ENCODE assay signal across 27 cellular contexts in the genomic region with DNA sequence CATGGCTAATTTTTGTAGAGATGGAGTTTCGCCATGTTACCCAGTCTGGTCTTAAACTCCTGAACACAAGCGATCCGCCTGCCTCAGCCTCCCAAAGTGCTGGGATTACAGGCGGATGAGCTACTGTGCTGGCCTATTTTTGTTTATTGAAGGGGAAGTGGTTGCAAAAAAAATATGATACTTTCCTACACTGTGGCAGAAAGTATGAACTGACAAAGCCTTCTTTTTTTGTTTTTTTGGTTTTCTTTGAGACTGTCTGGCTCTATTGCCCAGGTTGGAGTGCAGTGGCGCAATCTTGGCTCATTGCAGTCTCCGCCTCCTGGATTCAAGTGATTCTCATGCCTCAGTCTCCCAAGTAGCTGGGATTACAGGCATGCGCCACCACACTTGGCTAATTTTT. TPM values are rescaled to one million over a fixed set of nuclear protein-coding genes. Genes with fewer than 3 reads are reported as not detected.
A peak's percentile ranks its signal among the peaks of the same experiment; 100 is the strongest.
DNase-seq lines count a peak whose midpoint lies in the region; ATAC-seq and TF ChIP-seq lines count a peak whose summit lies in the region.
"Had no signal": no experiment of that assay in that cellular context is flagged by ENCODE, and none has a peak within 500 bp of the region (broad histone marks: within the 10 kb centered on the region; RNA-seq: fewer than 3 reads in every experiment).

No MANE protein-coding gene starts in this region.

- no peaks in the 10 kb centered on the region for H3K27me3 ChIP-seq in CD4-positive, CD25-positive, alpha-beta regulatory T cell (ENCODE audit: control insufficient read depth, insufficient read depth, low read length)
- no peaks in the 10 kb centered on the region for H3K27me3 ChIP-seq in CD4-positive, alpha-beta memory T cell (ENCODE audit: insufficient read depth, low read length)
- no peaks in the 10 kb centered on the region for H3K27me3 ChIP-seq in endodermal cell (ENCODE audit: control insufficient read depth, insufficient read depth, low read length, poor library complexity, severe bottlenecking)
- H3K27me3 ChIP-seq: adrenal gland, esophagus squamous epithelium, foreskin keratinocyte, right lobe of liver, tibial nerve had no signal

- POLR2A ChIA-PET in CD4-positive, alpha-beta memory T cell (lab: Charles Lee; ENCODE audit: partially characterized antibody), result interaction anchor here (0.6 to 16.7 kb wide), 7 partner anchors 11 to 101 kb away, joined by 3 to 251 read pairs (median 4); partner anchors contain the start of genes NMRK1 and OSTF1

- CTCF ChIA-PET in CD4-positive, alpha-beta memory T cell (lab: Charles Lee; ENCODE audit: partially characterized antibody), result interaction anchor here (1.1 to 5.0 kb wide), 6 partner anchors 9 to 50 kb away, joined by 4 to 29 read pairs (median 7); partner anchors contain the start of gene OSTF1

- peaks cover 60% of the 10 kb centered on the region for H3K36me3 Mint-ChIP-seq in CD4-positive, CD25-positive, alpha-beta regulatory T cell
- peaks cover 63 to 76% of the 10 kb centered on the region in 2 donors for H3K36me3 Mint-ChIP-seq in CD4-positive, alpha-beta memory T cell
- H3K36me3 Mint-ChIP-seq in T-helper 17 cell (ENCODE audit: low read depth) (peaks cover 19% of the 10 kb centered on the region), immature natural killer cell (peaks cover 48 to 66% (median 49%) of the 10 kb centered on the region in 3 donors), endodermal cell (ENCODE audit: low read depth) (peaks cover 22% of the 10 kb centered on the region)

- H3K27ac ChIP-seq in CD4-positive, CD25-positive, alpha-beta regulatory T cell (ENCODE audit: insufficient read depth, low read length, poor library complexity, severe bottlenecking), result peak overlapping the region; percentile 68
- H3K27ac ChIP-seq in CD4-positive, alpha-beta memory T cell (ENCODE audit: low read depth, low read length), result no peak overlapping the region
- no peak overlapping the region for H3K27ac ChIP-seq in endodermal cell (ENCODE audit: low read depth, low read length)
- H3K27ac ChIP-seq: adrenal gland, esophagus squamous epithelium, foreskin keratinocyte, prostate gland, right lobe of liver, tibial nerve had no signal

- H3K9me3 Mint-ChIP-seq in CD4-positive, CD25-positive, alpha-beta regulatory T cell, result peaks cover 0 to 7% (median 1%) of the 10 kb centered on the region in 7 donors
- H3K9me3 Mint-ChIP-seq in CD4-positive, alpha-beta memory T cell, result peaks cover 0 to 8% (median 3%) of the 10 kb centered on the region in 8 donors
- H3K9me3 Mint-ChIP-seq in immature natural killer cell, result no peaks in the 10 kb centered on the region
- peaks cover 3% of the 10 kb centered on the region for H3K9me3 Mint-ChIP-seq in endodermal cell

- no peak for TF ChIP-seq CTCF in endodermal cell (conservative IDR thresholded peaks at IDR 0.05)

- 90 to 97% methylated on average over 5 to 7 of the region's 7 CpGs for WGBS in endodermal cell (ENCODE audit: insufficient coverage in 1 of 2, insufficient read length in 1 of 2), 2 experiments

- H3K4me3 Mint-ChIP-seq in CD4-positive, CD25-positive, alpha-beta regulatory T cell, result peak overlapping the region in 2 of 4 donors; percentile 46 to 49
- peak overlapping the region in 7 of 8 donors; percentile 22 to 81 (median 69) for H3K4me3 Mint-ChIP-seq in CD4-positive, alpha-beta memory T cell
- H3K4me3 Mint-ChIP-seq in T-helper 17 cell (peak overlapping the region; percentile 78), immature natural killer cell (peak overlapping the region; percentile 64 to 81 (median 74)), endodermal cell (no peak overlapping the region)
- H3K4me3 Mint-ChIP-seq: activated T-helper 1 cell treated with anti-CD3 and anti-CD28 coated beads, Interleukin-12 subunit alpha, Interleukin-12 subunit beta, Interleukin-2, Interleukin-4 antibody, amounts not matched to agents 30 ng/mL and 10 ng/mL and 1 ng/mL, durations not matched to agents 14 hours and 24 hours and 36 hours; brain had no signal

- DNase-seq in CD4-positive, CD25-positive, alpha-beta regulatory T cell, result no peak
- no peak for DNase-seq in CD4-positive, alpha-beta memory T cell
- DNase-seq in T-helper 17 cell (no peak), immature natural killer cell (peak; percentile 38 to 46 (median 38)), endodermal cell (no peak), RKO (ENCODE audit: low spot score) (no peak)
- DNase-seq: adrenal gland, C1 segment of cervical spinal cord, cerebellar nuclear complex, dermis blood vessel endothelial cell, esophagus squamous epithelium, foreskin keratinocyte, HCEC 1CT, head of caudate nucleus, islet precursor cell, Karpas-422, NCI-H1436 treated with DMSO at 0.1 percent for 48 hours, NCI-H345, NCI-H69, right lobe of liver, Right ventricle myocardium superior had no signal

- peaks cover 55% of the 10 kb centered on the region for H3K36me3 ChIP-seq in CD4-positive, CD25-positive, alpha-beta regulatory T cell (ENCODE audit: control insufficient read depth, insufficient read depth, low read length)
- peaks cover 12% of the 10 kb centered on the region for H3K36me3 ChIP-seq in CD4-positive, alpha-beta memory T cell (ENCODE audit: insufficient read depth, low read length)
- H3K36me3 ChIP-seq in endodermal cell (ENCODE audit: control insufficient read depth, insufficient read depth, low read length), result peaks cover 24% of the 10 kb centered on the region

- H3K4me3 ChIP-seq in CD4-positive, CD25-positive, alpha-beta regulatory T cell (ENCODE audit: low read depth, low read length), result no peak overlapping the region
- H3K4me3 ChIP-seq in CD4-positive, alpha-beta memory T cell (ENCODE audit: low read length in 2 of 2), result no peak overlapping the region
- H3K4me3 ChIP-seq in endodermal cell (ENCODE audit: low read length), result no peak overlapping the region
- H3K4me3 ChIP-seq: adrenal gland, esophagus squamous epithelium, prostate gland, right lobe of liver, tibial nerve had no signal

- ATAC-seq in CD4-positive, CD25-positive, alpha-beta regulatory T cell (ENCODE audit: low read depth in 2 of 2), result no peak
- ATAC-seq in T-helper 17 cell, result peak; percentile 32
- no peak for ATAC-seq in HG03196 (IDR thresholded peaks at IDR 0.05; ENCODE audit: unreplicated experiment)
- ATAC-seq: foreskin keratinocyte, HepG2, right lobe of liver had no signal

- peaks cover 38% of the 10 kb centered on the region for H3K4me1 ChIP-seq in CD4-positive, CD25-positive, alpha-beta regulatory T cell (ENCODE audit: control insufficient read depth, insufficient read depth, low read length, poor library complexity, severe bottlenecking)
- H3K4me1 ChIP-seq in CD4-positive, alpha-beta memory T cell (ENCODE audit: insufficient read depth, low read length), result peaks cover 66% of the 10 kb centered on the region
- no peaks in the 10 kb centered on the region for H3K4me1 ChIP-seq in endodermal cell (ENCODE audit: control insufficient read depth, insufficient read depth, low read length)
- H3K4me1 ChIP-seq: adrenal gland, esophagus squamous epithelium, foreskin keratinocyte, prostate gland, right lobe of liver, tibial nerve had no signal

- H3K27ac Mint-ChIP-seq in CD4-positive, CD25-positive, alpha-beta regulatory T cell, result peak overlapping the region in 2 of 3 donors; percentile 82 to 86
- H3K27ac Mint-ChIP-seq in CD4-positive, alpha-beta memory T cell, result peak overlapping the region; percentile 73 to 88 (median 86)
- H3K27ac Mint-ChIP-seq in T-helper 17 cell (peak overlapping the region; percentile 89), immature natural killer cell (peak overlapping the region; percentile 88 to 95 (median 93)), endodermal cell (no peak overlapping the region)
- H3K27ac Mint-ChIP-seq: activated T-helper 1 cell treated with anti-CD3 and anti-CD28 coated beads, Interleukin-12 subunit alpha, Interleukin-12 subunit beta, Interleukin-2, Interleukin-4 antibody, amounts not matched to agents 30 ng/mL and 10 ng/mL and 1 ng/mL, durations not matched to agents 14 hours and 24 hours and 36 hours; brain had no signal

- H3K9me3 ChIP-seq in CD4-positive, CD25-positive, alpha-beta regulatory T cell (ENCODE audit: control insufficient read depth in 2 of 2, low read length in 2 of 2), result no peaks in the 10 kb centered on the region
- H3K9me3 ChIP-seq in CD4-positive, alpha-beta memory T cell (ENCODE audit: control insufficient read depth in 1 of 2, low read length in 2 of 2), result no peaks in the 10 kb centered on the region
- H3K9me3 ChIP-seq in T-helper 17 cell (ENCODE audit: control insufficient read depth, low read length, poor library complexity, severe bottlenecking), result no peaks in the 10 kb centered on the region
- H3K9me3 ChIP-seq in endodermal cell (ENCODE audit: control insufficient read depth, low read length), result no peaks in the 10 kb centered on the region
- H3K9me3 ChIP-seq: adrenal gland, esophagus squamous epithelium, prostate gland, right lobe of liver had no signal

- H3K9ac ChIP-seq in endodermal cell (ENCODE audit: extremely low read depth, low read length, poor library complexity, severe bottlenecking), result no peak overlapping the region

- intact Hi-C loops in CD4-positive, alpha-beta memory T cell (cut with micrococcal nuclease), result no loop called here

- H3K27me3 Mint-ChIP-seq in CD4-positive, CD25-positive, alpha-beta regulatory T cell, result no peaks in the 10 kb centered on the region
- H3K27me3 Mint-ChIP-seq in CD4-positive, alpha-beta memory T cell, result no peaks in the 10 kb centered on the region
- H3K27me3 Mint-ChIP-seq in T-helper 17 cell (no peaks in the 10 kb centered on the region), immature natural killer cell (ENCODE audit: low read depth in 3 of 3) (no peaks in the 10 kb centered on the region), endodermal cell (ENCODE audit: insufficient read depth) (no peaks in the 10 kb centered on the region)
- H3K27me3 Mint-ChIP-seq: brain had no signal

- peaks cover 32 to 72% (median 56%) of the 10 kb centered on the region in 4 donors for H3K4me1 Mint-ChIP-seq in CD4-positive, CD25-positive, alpha-beta regulatory T cell
- H3K4me1 Mint-ChIP-seq in CD4-positive, alpha-beta memory T cell, result peaks cover 47 to 77% (median 63%) of the 10 kb centered on the region in 4 donors
- H3K4me1 Mint-ChIP-seq in T-helper 17 cell (peaks cover 58% of the 10 kb centered on the region), immature natural killer cell (peaks cover 76 to 98% of the 10 kb centered on the region in 2 donors), endodermal cell (peaks cover 3% of the 10 kb centered on the region)
- H3K4me1 Mint-ChIP-seq: brain had no signal

RNA-seq across cellular contexts. Expression of gene OSTF1, which starts 50.9 kb away (rescaled TPM):
- total RNA-seq in CD4-positive, CD25-positive, alpha-beta regulatory T cell, result 68.2 TPM
- polyA plus RNA-seq in CD4-positive, CD25-positive, alpha-beta regulatory T cell, result 100 to 1,000 TPM; 140 to 203 (median 162) TPM
- total RNA-seq in CD4-positive, alpha-beta memory T cell, result 10 to 100 TPM; 59.8 to 60.8 TPM
- polyA plus RNA-seq in CD4-positive, alpha-beta memory T cell, result 100 to 1,000 TPM; 178 to 188 TPM
- total RNA-seq in T-helper 17 cell (10 to 100 TPM; 85.2 to 95.1 TPM), endodermal cell (10 to 100 TPM; 15.0 to 20.5 TPM)
- 100 to 1,000 TPM; 352 to 383 (median 365) TPM for polyA plus RNA-seq in immature natural killer cell
- 5.7 TPM for polyA plus RNA-seq in endodermal cell (2013, experiment 1 of 2)
- 8.4 TPM for polyA plus RNA-seq in endodermal cell (2013, experiment 2 of 2)

RNA-seq across cellular contexts. Expression of gene NMRK1, which starts 51.2 kb away (rescaled TPM):
- 41.5 TPM for total RNA-seq in CD4-positive, CD25-positive, alpha-beta regulatory T cell
- polyA plus RNA-seq in CD4-positive, CD25-positive, alpha-beta regulatory T cell, result 10 to 100 TPM; 41.5 to 55.0 (median 51.3) TPM
- total RNA-seq in CD4-positive, alpha-beta memory T cell, result 100 to 1,000 TPM; 111 to 113 TPM
- polyA plus RNA-seq in CD4-positive, alpha-beta memory T cell, result 100 to 1,000 TPM in 1 of 2 donors, 10 to 100 TPM in 1; 81.3 to 131 TPM
- total RNA-seq in T-helper 17 cell, result 10 to 100 TPM; 56.7 to 70.0 TPM
- polyA plus RNA-seq in immature natural killer cell, result 10 to 100 TPM; 35.2 to 95.8 (median 38.6) TPM
- 10 to 100 TPM; 14.0 to 29.0 TPM for total RNA-seq in endodermal cell
- polyA plus RNA-seq in endodermal cell (2013, experiment 1 of 2), result 7.0 TPM
- 8.6 TPM for polyA plus RNA-seq in endodermal cell (2013, experiment 2 of 2)

Comparison
In these comparisons a context has a peak if more than half of its experiments do, and no peak if none do; other contexts are left out.
1. DNase-seq: peak in immature natural killer cell (3 of 3); none in CD4-positive, CD25-positive, alpha-beta regulatory T cell (0 of 3), CD4-positive, alpha-beta memory T cell (0 of 5), T-helper 17 cell (0 of 3), endodermal cell (single experiment) and RKO (single experiment).